In genomic region chr20:34525709-34526416, GRCh38 we compare ENCODE assay signal across 1 cellular context.
TF ChIP-seq lines count a peak whose summit lies in the region.

No MANE protein-coding gene starts in this region.

TF ChIP-seq in endothelial cell of umbilical vein, 7 proteins besides CTCF, POLR2A, EP300 and RAD21:
- TF ChIP-seq POLR2AphosphoS5 (IDR thresholded peaks at IDR 0.05; ENCODE audit: insufficient read depth, low read depth, low read length): peak; percentile 93
- TF ChIP-seq FOS (IDR thresholded peaks at IDR 0.05; ENCODE audit: borderline replicate concordance, insufficient read depth, low read length): peak; percentile 92
- no peak for TF ChIP-seq MAX (IDR thresholded peaks at IDR 0.05; ENCODE audit: insufficient read depth, insufficient read length)
- TF ChIP-seq JUN (IDR thresholded peaks at IDR 0.05; ENCODE audit: borderline replicate concordance, insufficient read depth, insufficient read length, low read depth): peak; percentile 74
- TF ChIP-seq MYC (IDR thresholded peaks at IDR 0.05; ENCODE audit: low read depth, low read length): no peak
- TF ChIP-seq EZH2 (IDR thresholded peaks at IDR 0.05; ENCODE audit: borderline replicate concordance, low read depth, low read length, severe bottlenecking): no peak
- TF ChIP-seq GATA2 (IDR thresholded peaks at IDR 0.05; ENCODE audit: insufficient read depth, insufficient read length, low read depth, low read length): peak; percentile 19
